ENCODE assay signal across 2 cellular contexts in genomic region chrX:108131471-108131870, GRCh38.
TF ChIP-seq lines count a peak whose summit lies in the region.

No MANE protein-coding gene starts in this region.

TF ChIP-seq in IMR-90, 13 proteins besides CTCF, POLR2A, EP300 and RAD21:
- no peak for TF ChIP-seq RCOR1 (IDR thresholded peaks at IDR 0.05; ENCODE audit: insufficient replicate concordance, low read length)
- no peak for TF ChIP-seq MXI1 (IDR thresholded peaks at IDR 0.05; ENCODE audit: borderline replicate concordance, low read depth, low read length)
- TF ChIP-seq ELK1 (IDR thresholded peaks at IDR 0.05; ENCODE audit: borderline replicate concordance, low read depth, low read length) = no peak
- TF ChIP-seq BHLHE40 (IDR thresholded peaks at IDR 0.05; ENCODE audit: low read depth, low read length) = no peak
- TF ChIP-seq NFE2L2 (IDR thresholded peaks at IDR 0.05; ENCODE audit: low read depth, low read length) = no peak
- TF ChIP-seq RFX5 (IDR thresholded peaks at IDR 0.05; ENCODE audit: low read depth, low read length) = no peak
- no peak for TF ChIP-seq MAFK (IDR thresholded peaks at IDR 0.05; ENCODE audit: low read depth, low read length)
- no peak for TF ChIP-seq FOS (IDR thresholded peaks at IDR 0.05; ENCODE audit: low read depth, low read length)

TF ChIP-seq in K562, 482 proteins besides CTCF, POLR2A, EP300 and RAD21:
- TF ChIP-seq ETS1 (conservative IDR thresholded peaks at IDR 0.05; ENCODE audit: control insufficient read depth, low read depth, low read length) (no peak), RCOR1 (IDR thresholded peaks at IDR 0.05; ENCODE audit: borderline replicate concordance in 1 of 2, low read depth in 2 of 2, low read length in 2 of 2) (peak in 1 of 2 experiments; percentile 64; a peak in 2 of 4 replicates), TCF3 (CRISPR knock-in tag; IDR thresholded peaks at IDR 0.05) (peak; percentile 21; the same call in 1 of the 2 replicates), ZBTB17 (CRISPR knock-in tag; IDR thresholded peaks at IDR 0.05) (no peak), ARID1B (IDR thresholded peaks at IDR 0.05) (0 out of 2 replicates have a peak, but pooled peaks have one; percentile 51), ARID3A (IDR thresholded peaks at IDR 0.05; ENCODE audit: borderline replicate concordance, low read depth, low read length) (no peak), RAD51 (IDR thresholded peaks at IDR 0.05; ENCODE audit: borderline replicate concordance, low read depth) (no peak), CREB3L1 (IDR thresholded peaks at IDR 0.05; ENCODE audit: borderline replicate concordance, low read depth) (no peak), CBFA2T3 (IDR thresholded peaks at IDR 0.05) (peak; percentile 55), SOX6 (IDR thresholded peaks at IDR 0.05) (peak; percentile 72), FOSL1 (tag; conservative IDR thresholded peaks at IDR 0.05) (peak; percentile 70), DPF2 (IDR thresholded peaks at IDR 0.05) (0 out of 2 replicates have a peak, but pooled peaks have one; percentile 20)
